Comparison of ENCODE assay signal across 1 cellular context in the genomic region with DNA sequence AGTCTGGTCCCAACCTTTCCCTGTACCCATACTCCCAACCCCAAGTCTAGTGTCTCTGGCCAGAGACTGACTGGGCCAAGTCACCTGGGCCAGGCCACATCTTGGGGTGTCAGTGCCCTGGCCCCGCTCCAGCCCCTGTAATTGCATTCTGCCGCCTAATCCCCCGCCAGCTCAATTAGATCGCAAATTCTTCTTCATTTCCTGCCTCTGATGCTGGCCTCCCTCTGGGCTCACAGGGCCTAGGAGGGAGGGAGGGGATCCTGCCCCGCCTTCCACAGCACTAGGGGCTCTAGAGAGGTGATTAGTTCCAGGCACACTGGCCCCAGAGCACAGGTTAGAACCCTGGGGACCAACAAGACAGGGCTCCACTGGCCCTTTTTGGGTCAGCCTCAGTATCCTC.
TF ChIP-seq lines count a peak whose summit lies in the region.

No MANE protein-coding gene starts in this region.

TF ChIP-seq in H1, 55 proteins besides CTCF, POLR2A, EP300 and RAD21 (continued from another document):
- TF ChIP-seq SP2 (IDR thresholded peaks at IDR 0.05; ENCODE audit: low read length) (no peak), SIRT6 (IDR thresholded peaks at IDR 0.05; ENCODE audit: low read length) (no peak)
